Comparison of ENCODE assay signal across 9 cellular contexts in genomic region chr2:169363570-169364150, GRCh38. TPM values are rescaled to one million over a fixed set of nuclear protein-coding genes. Genes with fewer than 3 reads are reported as not detected.
DNase-seq lines count a peak whose midpoint lies in the region; ATAC-seq, FAIRE-seq and TF ChIP-seq lines count a peak whose summit lies in the region.
"Had no signal": no experiment of that assay in that cellular context is flagged by ENCODE, and none has a peak within 500 bp of the region (broad histone marks: within the 10 kb centered on the region; RNA-seq: fewer than 3 reads in every experiment).

No MANE protein-coding gene starts in this region.

- peak overlapping the region; percentile 68 for H3K4me3 ChIP-seq in SK-N-MC

- intact Hi-C loops in MCF 10A (cut with micrococcal nuclease) = no loop called here

- no peaks in the 10 kb centered on the region for H3K9me3 Mint-ChIP-seq in MCF 10A (ENCODE audit: unreplicated experiment)

- H3K4me3 Mint-ChIP-seq in MCF 10A (ENCODE audit: unreplicated experiment) = peak overlapping the region; percentile 73

- H3K4me1 Mint-ChIP-seq in MCF 10A (ENCODE audit: insufficient read depth, unreplicated experiment) = peaks cover 29% of the 10 kb centered on the region

- peaks cover 5% of the 10 kb centered on the region; the same call in 1 of the 2 replicates for H3K4me1 ChIP-seq in ES-I3 (ENCODE audit: insufficient read depth, low read length)

- peak overlapping the region; percentile 63 for H3K9ac ChIP-seq in ES-I3 (ENCODE audit: low read depth, low read length)
- H3K9ac ChIP-seq in SK-N-MC (ENCODE audit: insufficient read length) = no peak overlapping the region

- H3K27me3 Mint-ChIP-seq in MCF 10A (ENCODE audit: insufficient read depth, unreplicated experiment) = peaks cover 69% of the 10 kb centered on the region

- no peak overlapping the region for H3K27ac ChIP-seq in SK-N-MC

- BruUV-seq in MCF 10A (replicated peaks; lab: Mats Ljungman, UMichigan) = no TSS peak

- TF ChIP-seq POLR2A in GM12891 (IDR thresholded peaks at IDR 0.05; ENCODE audit: low read depth, low read length) = no peak

- no peak overlapping the region for H3K27ac Mint-ChIP-seq in MCF 10A (ENCODE audit: low read depth, unreplicated experiment)

- peak; percentile 42 for ATAC-seq in HG02678 (IDR thresholded peaks at IDR 0.05; ENCODE audit: unreplicated experiment)
- ATAC-seq in left lobe of liver = peak; percentile 17
- no peak for ATAC-seq in GM21786 (IDR thresholded peaks at IDR 0.05; ENCODE audit: unreplicated experiment)

- no peak for DNase-seq in SK-N-MC (ENCODE audit: low read depth, low spot score)
- DNase-seq in MCF 10A (ENCODE audit: unreplicated experiment) = no peak
- DNase-seq in left lobe of liver (ENCODE audit: low spot score) = peak; percentile 53
- peak; percentile 55 to 57 for DNase-seq in stimulated activated CD4-positive, alpha-beta T cell treated with anti-CD3 and anti-CD28 coated beads, Interleukin-2, amount 100 ng/mL, for 24 hours
- no peak for DNase-seq in GM12891 (ENCODE audit: insufficient read length, low spot score)

- no peaks in the 10 kb centered on the region for H3K36me3 Mint-ChIP-seq in MCF 10A (ENCODE audit: insufficient read depth, unreplicated experiment)

- H3K36me3 ChIP-seq in ES-I3 (ENCODE audit: insufficient read depth, low read length) = no peaks in the 10 kb centered on the region
- H3K36me3 ChIP-seq in SK-N-MC (ENCODE audit: insufficient read depth, low read length) = no peaks in the 10 kb centered on the region

- CTCF ChIA-PET in MCF 10A (lab: Yijun Ruan, JAX) = interaction anchor here (1.1 kb wide), 1 partner anchor 33 kb away, joined by 4 read pairs; no protein-coding TSS in a partner anchor

- POLR2A ChIA-PET in MCF 10A (lab: Yijun Ruan, JAX) = no interaction called here

- no peak for FAIRE-seq in GM12891 (lab: Jason Lieb, UNC)
- FAIRE-seq: TTC549 had no signal

- TF ChIP-seq CTCF in MCF 10A (IDR thresholded peaks at IDR 0.05; ENCODE audit: unreplicated experiment) = no peak

- H3K9me3 ChIP-seq in ES-I3 (ENCODE audit: control insufficient read depth, insufficient read depth, low read length) (no peaks in the 10 kb centered on the region), SK-N-MC (ENCODE audit: low read depth, low read length) (no peaks in the 10 kb centered on the region)

TF ChIP-seq in GM12891, 5 proteins besides CTCF, POLR2A, EP300 and RAD21:
- TF ChIP-seq POU2F2 (IDR thresholded peaks at IDR 0.05; ENCODE audit: low read depth, low read length) = no peak
- no peak for TF ChIP-seq PAX5 (IDR thresholded peaks at IDR 0.05; ENCODE audit: insufficient read depth, low read length, severe bottlenecking)
- TF ChIP-seq SPI1 (IDR thresholded peaks at IDR 0.05; ENCODE audit: low read depth, low read length) = no peak
- TF ChIP-seq TAF1 (IDR thresholded peaks at IDR 0.05; ENCODE audit: low read depth, low read length) = no peak
- no peak for TF ChIP-seq POLR2AphosphoS5 (IDR thresholded peaks at IDR 0.05; ENCODE audit: low read depth, low read length)

RNA-seq across cellular contexts. Expression of gene LRP2, which starts 1.3 kb away (rescaled TPM):
- total RNA-seq in MCF 10A (2022) (0.02 and 0.07 TPM in 2 replicates), left lobe of liver (0.91 TPM)
- 0.08 TPM for polyA plus RNA-seq in GM12891 (2012; ENCODE audit: low read depth, missing spikeins)

Comparison
In these comparisons a context has a peak if more than half of its experiments do, and no peak if none do; other contexts are left out.
1. DNase-seq: peak in left lobe of liver (single experiment) and stimulated activated CD4-positive, alpha-beta T cell treated with anti-CD3 and anti-CD28 coated beads, Interleukin-2, amount 100 ng/mL, for 24 hours (2 of 2); none in SK-N-MC (single experiment), MCF 10A (single experiment) and GM12891 (single experiment).